In genomic region chr17:71118039-71118438, GRCh38 we compare ENCODE assay signal across 10 cellular contexts.
DNase-seq lines count a peak whose midpoint lies in the region; ATAC-seq and TF ChIP-seq lines count a peak whose summit lies in the region.
"Had no signal": no experiment of that assay in that cellular context is flagged by ENCODE, and none has a peak within 500 bp of the region (broad histone marks: within the 10 kb centered on the region; RNA-seq: fewer than 3 reads in every experiment).

No MANE protein-coding gene starts in this region.

- intact Hi-C loops in left ventricle myocardium inferior (cut with micrococcal nuclease): loop anchor here (5.0 to 10.0 kb wide), 2 partner anchors 344 to 1427 kb away; no protein-coding TSS in a partner anchor

- no peaks in the 10 kb centered on the region for H3K79me2 ChIP-seq in hepatocyte

- H3K4me1 ChIP-seq in left ventricle myocardium inferior: no peaks in the 10 kb centered on the region
- no peaks in the 10 kb centered on the region for H3K4me1 ChIP-seq in right atrium auricular region
- no peaks in the 10 kb centered on the region for H3K4me1 ChIP-seq in hepatocyte (ENCODE audit: insufficient read depth)

- H2AFZ ChIP-seq in hepatocyte: no peak overlapping the region

- no peak for DNase-seq in left ventricle myocardium inferior
- no peak for DNase-seq in right atrium auricular region (ENCODE audit: low spot score)
- peak; percentile 4 for DNase-seq in OCI-M1 (lab: John Stamatoyannopoulos, UW)
- peak; percentile 23 for DNase-seq in hepatocyte (ENCODE audit: low spot score)
- DNase-seq in amygdala (lab: John Stamatoyannopoulos, UW): no peak
- no peak for DNase-seq in dedifferentiated amniotic fluid mesenchymal stem cell (ENCODE audit: extremely low spot score)
- DNase-seq: CD8-positive, alpha-beta T cell; NK-92 treated with Interleukin-12 subunit alpha and Interleukin-12 subunit beta, amount 100 ng/mL, for 24 hours had no signal

- H3K9me3 ChIP-seq in left ventricle myocardium inferior (replicated peaks): no peaks in the 10 kb centered on the region
- H3K9me3 ChIP-seq in right atrium auricular region: no peaks in the 10 kb centered on the region
- H3K9me3 ChIP-seq in hepatocyte (ENCODE audit: low read depth): no peaks in the 10 kb centered on the region

- H3K4me2 ChIP-seq in hepatocyte: no peak overlapping the region

- H4K20me1 ChIP-seq in hepatocyte (ENCODE audit: insufficient read depth, poor library complexity, severe bottlenecking): no peaks in the 10 kb centered on the region

- ATAC-seq in HG02884 (IDR thresholded peaks at IDR 0.05; ENCODE audit: unreplicated experiment) (no peak), GM19395 (IDR thresholded peaks at IDR 0.05; ENCODE audit: unreplicated experiment) (no peak)
- ATAC-seq: CD8-positive, alpha-beta T cell had no signal

- TF ChIP-seq CTCF in left ventricle myocardium inferior (IDR thresholded peaks at IDR 0.05; ENCODE audit: borderline replicate concordance) (peak; percentile 61), right atrium auricular region (IDR thresholded peaks at IDR 0.05) (peak in 1 of 2 donors; percentile 28), hepatocyte (IDR thresholded peaks at IDR 0.05; ENCODE audit: poor library complexity) (peak; percentile 46)

- WGBS in hepatocyte (ENCODE audit: low lambda C conversion rate, missing lambda C conversion rate): 69% methylated on average over 4 of the region's 4 CpGs

- peaks cover 19% of the 10 kb centered on the region for H3K27me3 ChIP-seq in left ventricle myocardium inferior (ENCODE audit: low read depth)
- H3K27me3 ChIP-seq in right atrium auricular region: no peaks in the 10 kb centered on the region
- no peaks in the 10 kb centered on the region for H3K27me3 ChIP-seq in hepatocyte

- H3K36me3 ChIP-seq in left ventricle myocardium inferior: no peaks in the 10 kb centered on the region
- H3K36me3 ChIP-seq in right atrium auricular region: no peaks in the 10 kb centered on the region
- H3K36me3 ChIP-seq in hepatocyte (replicated peaks; ENCODE audit: insufficient read depth, low read depth): no peaks in the 10 kb centered on the region

- H3K4me3 ChIP-seq in left ventricle myocardium inferior: no peak overlapping the region
- no peak overlapping the region for H3K4me3 ChIP-seq in right atrium auricular region
- no peak overlapping the region for H3K4me3 ChIP-seq in hepatocyte

- no peak overlapping the region for H3K27ac ChIP-seq in left ventricle myocardium inferior (replicated peaks)
- H3K27ac ChIP-seq in right atrium auricular region: no peak overlapping the region
- H3K27ac ChIP-seq in hepatocyte: no peak overlapping the region

- no peaks in the 10 kb centered on the region for H3K9me2 ChIP-seq in hepatocyte (replicated peaks; ENCODE audit: insufficient read depth)

Comparison
In these comparisons a context has a peak if more than half of its experiments do, and no peak if none do; other contexts are left out.
1. DNase-seq: peak in OCI-M1 (single experiment) and hepatocyte (single experiment); none in left ventricle myocardium inferior (single experiment), right atrium auricular region (single experiment), amygdala (0 of 56) and dedifferentiated amniotic fluid mesenchymal stem cell (single experiment).